ENCODE assay signal across 30 cellular contexts in the genomic region with DNA sequence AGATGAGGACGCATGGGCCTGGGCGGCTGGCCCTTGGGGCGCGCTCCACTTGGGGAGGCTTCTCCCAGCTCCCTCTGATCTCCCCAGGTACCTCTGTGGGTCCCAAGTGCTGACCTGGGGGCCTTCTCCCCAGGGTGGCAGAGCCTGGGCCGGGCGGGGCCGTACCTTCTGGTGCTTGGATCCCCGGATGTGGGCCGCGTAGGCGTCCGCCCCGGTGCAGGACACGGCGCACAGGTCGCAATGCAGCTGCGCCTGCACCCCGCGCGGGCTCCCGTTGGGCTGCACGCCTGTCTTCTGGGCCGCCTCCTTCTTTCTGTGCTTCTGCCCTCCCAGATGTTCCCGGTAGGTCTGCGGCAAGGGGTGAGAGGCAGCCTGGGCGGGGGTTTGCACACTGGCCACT. TPM values are rescaled to one million over a fixed set of nuclear protein-coding genes. Genes with fewer than 3 reads are reported as not detected.
DNase-seq lines count a peak whose midpoint lies in the region; ATAC-seq, FAIRE-seq and TF ChIP-seq lines count a peak whose summit lies in the region.
"Had no signal": no experiment of that assay in that cellular context is flagged by ENCODE, and none has a peak within 500 bp of the region (broad histone marks: within the 10 kb centered on the region; RNA-seq: fewer than 3 reads in every experiment).

No MANE protein-coding gene starts in this region.

- peaks cover 5% of the 10 kb centered on the region for H3K79me1 ChIP-seq in trophoblast cell (ENCODE audit: low read length)

- in situ Hi-C loops in K562 (cut with MboI): no loop called here

- peak overlapping the region; percentile 29 for H2BK120ac ChIP-seq in trophoblast cell (ENCODE audit: insufficient read depth, low read length, poor library complexity)

- H3K4me3 ChIP-seq in H7 (ENCODE audit: insufficient read depth, low read depth, low read length): no peak overlapping the region
- H3K4me3 ChIP-seq in K562: no peak overlapping the region
- H3K4me3 ChIP-seq in trophoblast cell (ENCODE audit: low read depth, low read length): no peak overlapping the region
- no peak overlapping the region for H3K4me3 ChIP-seq in colonic mucosa
- H3K4me3 ChIP-seq: BLaER1, GM12878 had no signal

- no peak overlapping the region for H4K12ac ChIP-seq in trophoblast cell (ENCODE audit: low read depth, low read length)

- POLR2A ChIA-PET in K562 (lab: Yijun Ruan, JAX): interaction anchor here (0.9 kb wide), 1 partner anchor 9 kb away, joined by 3 read pairs; no protein-coding TSS in a partner anchor

- CTCF ChIA-PET in K562 (lab: Yijun Ruan, JAX; ENCODE audit: low intra/inter-chr PET ratio): no interaction called here

- H3K27ac ChIP-seq in K562 (ENCODE audit: extremely low read depth, low read depth, low read length): no peak overlapping the region
- no peak overlapping the region for H3K27ac ChIP-seq in trophoblast cell (ENCODE audit: low read depth, low read length)
- H3K27ac ChIP-seq in colonic mucosa: no peak overlapping the region
- H3K27ac ChIP-seq: BLaER1 had no signal

- no peaks in the 10 kb centered on the region for H3K9me3 ChIP-seq in K562 (replicated peaks; ENCODE audit: control insufficient read depth, insufficient read depth, low read depth, low read length)
- H3K9me3 ChIP-seq in trophoblast cell (ENCODE audit: insufficient read depth, low read depth, low read length): no peaks in the 10 kb centered on the region
- H3K9me3 ChIP-seq in colonic mucosa: no peaks in the 10 kb centered on the region
- H3K9me3 ChIP-seq: BE2C, BLaER1 had no signal

- peak overlapping the region; percentile 19 for H3K14ac ChIP-seq in trophoblast cell (ENCODE audit: low read length)

- no peak overlapping the region for H4K8ac ChIP-seq in trophoblast cell (ENCODE audit: low read depth, low read length)

- intact Hi-C loops in K562 (cut with micrococcal nuclease): no loop called here
- intact Hi-C loops in colonic mucosa (cut with DNase I): no loop called here

- H3K36me3 ChIP-seq in H7 (replicated peaks; ENCODE audit: control insufficient read depth, insufficient read depth, low read length) (no peaks in the 10 kb centered on the region), K562 (ENCODE audit: control insufficient read depth, insufficient read depth, low read length) (no peaks in the 10 kb centered on the region), trophoblast cell (ENCODE audit: control insufficient read depth in 1 of 2, insufficient read depth in 2 of 2, low read length in 2 of 2) (no peaks in the 10 kb centered on the region), colonic mucosa (no peaks in the 10 kb centered on the region)
- H3K36me3 ChIP-seq: BE2C, BLaER1 had no signal

- peak overlapping the region; percentile 35 for H2AK5ac ChIP-seq in trophoblast cell (ENCODE audit: low read length)

- no peak overlapping the region for H2BK5ac ChIP-seq in trophoblast cell (ENCODE audit: low read depth, low read length, poor library complexity)

- TF ChIP-seq EP300 in K562 (IDR thresholded peaks at IDR 0.05; ENCODE audit: low read length): no peak

- H3K18ac ChIP-seq in trophoblast cell (ENCODE audit: low read length): no peak overlapping the region

- H3K4me2 ChIP-seq in K562 (ENCODE audit: insufficient read depth, low read length): no peak overlapping the region
- H3K4me2 ChIP-seq in trophoblast cell (ENCODE audit: low read length): no peak overlapping the region
- H3K4me2 ChIP-seq: BLaER1 had no signal

- H3K9ac ChIP-seq in K562 (ENCODE audit: insufficient read depth in 1 of 2, low read depth in 2 of 2, low read length in 2 of 2) (no peak overlapping the region), trophoblast cell (ENCODE audit: low read length) (no peak overlapping the region), colonic mucosa (ENCODE audit: low read depth in 2 of 2, low read length in 2 of 2) (no peak overlapping the region)
- H3K9ac ChIP-seq: BLaER1 had no signal

- no peaks in the 10 kb centered on the region for H4K20me1 ChIP-seq in K562 (replicated peaks; ENCODE audit: control insufficient read depth, insufficient read depth, low read length)
- H4K20me1 ChIP-seq: BLaER1 had no signal

- DNase-seq in H7 (peak; percentile 51), K562 (ENCODE audit: extremely low read depth in 1 of 4, low spot score in 3 of 4) (no peak), trophoblast cell (no peak), colonic mucosa (no peak)
- DNase-seq: 8988T; ACHN; BE2C; C1 segment of cervical spinal cord; CD4-positive, alpha-beta memory T cell; CD4-positive, CD25-positive, alpha-beta regulatory T cell; CD8-positive, alpha-beta memory T cell; COR-L47; DMS 273 treated with DMSO at 0.1 percent for 48 hours; DMS153; DMS53; DMS79; DND-41; EL; GDM1 had no signal

- ATAC-seq in K562 (no peak), GM21447 (IDR thresholded peaks at IDR 0.05; ENCODE audit: unreplicated experiment) (no peak)
- ATAC-seq: GM12878 had no signal

- BruUV-seq in K562 (replicated peaks; lab: Mats Ljungman, UMichigan): no TSS peak

- no peak overlapping the region for H2AFZ ChIP-seq in K562 (ENCODE audit: low read depth, low read length)
- no peak overlapping the region for H2AFZ ChIP-seq in trophoblast cell (ENCODE audit: insufficient read depth, low read length, poor library complexity)

- no peak for TF ChIP-seq RAD21 in K562 (CRISPR knock-in tag; conservative IDR thresholded peaks at IDR 0.05 in 1 of 2, IDR thresholded peaks at IDR 0.05 in 1 of 2)

- TF ChIP-seq CTCF in K562 (IDR thresholded peaks at IDR 0.05 in 2 of 3, conservative IDR thresholded peaks at IDR 0.05 in 1 of 3; ENCODE audit: insufficient read depth in 2 of 3, low read depth in 1 of 3, low read length in 3 of 3): no peak
- TF ChIP-seq CTCF in colonic mucosa (IDR thresholded peaks at IDR 0.05): no peak

- peak overlapping the region; percentile 77 for H4K91ac ChIP-seq in trophoblast cell (ENCODE audit: low read depth, low read length)

- H3K4me1 ChIP-seq in K562 (replicated peaks in 1 of 2; ENCODE audit: control insufficient read depth in 2 of 2, insufficient read depth in 2 of 2, low read length in 2 of 2) (peaks cover 6 to 45% of the 10 kb centered on the region in 2 experiments; a peak in 4 of 5 replicates), trophoblast cell (ENCODE audit: control insufficient read depth in 1 of 2, insufficient read depth in 2 of 2, low read length in 2 of 2) (peaks cover 3 to 12% of the 10 kb centered on the region in 2 experiments), colonic mucosa (no peaks in the 10 kb centered on the region)

- no peaks in the 10 kb centered on the region for H3K79me2 ChIP-seq in K562 (ENCODE audit: control insufficient read depth, insufficient read depth, low read length)
- H3K79me2 ChIP-seq in trophoblast cell (ENCODE audit: control insufficient read depth, insufficient read depth, low read length, poor library complexity): no peaks in the 10 kb centered on the region

- H2BK12ac ChIP-seq in trophoblast cell (ENCODE audit: low read length): no peak overlapping the region

- no peak overlapping the region for H3K23ac ChIP-seq in trophoblast cell (ENCODE audit: low read length)

- H3K27me3 ChIP-seq in H7 (ENCODE audit: control insufficient read depth, insufficient read depth, low read length) (no peaks in the 10 kb centered on the region), K562 (ENCODE audit: control insufficient read depth in 2 of 2, insufficient read depth in 2 of 2, low read length in 2 of 2) (peaks cover 11 to 15% of the 10 kb centered on the region in 2 experiments; a peak in 3 of 5 replicates), trophoblast cell (ENCODE audit: insufficient read depth, low read length) (no peaks in the 10 kb centered on the region), colonic mucosa (no peaks in the 10 kb centered on the region)
- H3K27me3 ChIP-seq: BE2C, BLaER1 had no signal

- H3K9me1 ChIP-seq in K562 (ENCODE audit: control insufficient read depth, insufficient read depth, low read length): no peaks in the 10 kb centered on the region

- no peak overlapping the region for H3K4ac ChIP-seq in trophoblast cell (ENCODE audit: low read depth, low read length)

- WGBS in K562 (ENCODE audit: insufficient coverage, low coverage, missing lambda C conversion rate): 83% methylated on average over 9 of the region's 26 CpGs
- WGBS in trophoblast cell (ENCODE audit: extremely low coverage, insufficient coverage, insufficient read length): no CpG with 5 or more reads among the region's 26 CpGs

- TF ChIP-seq POLR2A in K562 (conservative IDR thresholded peaks at IDR 0.05): no peak

- FAIRE-seq in K562 (lab: Jason Lieb, UNC): no peak
- FAIRE-seq: A204.1, GM12878, GM12892, GM18507 had no signal

RNA-seq across cellular contexts. Expression of a gene that starts 41.1 kb away (rescaled TPM):
- total RNA-seq in H7 (2014; rRNA removed; shearing (Covaris generic)): 19.1 and 22.8 TPM in 2 replicates
- 11.1 and 55.0 TPM in 2 replicates for total RNA-seq in K562 (2011; cell fraction: chromatin; rRNA removed; ENCODE audit: low replicate concordance)
- 38.4 and 53.0 TPM in 2 replicates for total RNA-seq in K562 (2011; cell fraction: nucleolus; rRNA removed)
- 22.6 and 29.8 TPM in 2 replicates for total RNA-seq in K562 (2011; cell fraction: nucleoplasm; rRNA removed)
- total RNA-seq in K562 (2014; rRNA removed) (41.2 and 57.1 TPM in 2 replicates), K562 (2014; rRNA removed; fragmentation: Illumina TruSeq; extraction: Trizol) (6.1 and 8.4 TPM in 2 replicates), K562 (2015; rRNA removed; fragmentation: Illumina TruSeq; extraction: Trizol) (21.4 and 23.2 TPM in 2 replicates), K562 (2021) (41.5 and 45.3 TPM in 2 replicates), colonic mucosa (1 to 10 TPM in 1 of 2 donors, under 1 TPM in 1; 0.66 to 1.2 TPM)
- polyA plus RNA-seq in K562 (2011; rRNA removed) (31.1 and 32.8 TPM in 2 replicates), K562 (2014; fragmentation: Illumina TruSeq; extraction: Trizol) (10.8 and 15.7 TPM in 2 replicates), K562 (2014; fragmentation: Nextera tagmentation; extraction: Ambion mirVana) (under 1 TPM; 0.08 to 0.71 TPM), K562 (2014; rRNA removed) (37.5 and 37.9 TPM in 2 replicates)
- polyA plus RNA-seq in K562 (2011; cell fraction: cytosol; rRNA removed): 41.1 and 137 TPM in 2 replicates
- 69.7 and 163 TPM in 2 replicates for polyA plus RNA-seq in K562 (2011; cell fraction: nucleus; rRNA removed)
- 26.0 and 36.8 TPM in 2 replicates for polyA plus RNA-seq in K562 (2012)
- 13.5 and 29.7 TPM in 2 replicates for polyA minus RNA-seq in K562 (2011; rRNA and poly(A)+ RNA removed)
- 38.7 and 58.7 TPM in 2 replicates for polyA minus RNA-seq in K562 (2011; cell fraction: cytosol; rRNA and poly(A)+ RNA removed)
- 26.9 and 35.3 TPM in 2 replicates for polyA minus RNA-seq in K562 (2011; cell fraction: nucleus; rRNA and poly(A)+ RNA removed)
- polyA plus RNA-seq in trophoblast cell (2013): 0.40 and 0.56 TPM in 2 replicates
- polyA plus RNA-seq: AG04450 had no signal

RNA-seq across cellular contexts. Expression of a gene that starts 41.5 kb away (rescaled TPM):
- total RNA-seq in H7 (2014; rRNA removed; shearing (Covaris generic)): 21.5 and 36.1 TPM in 2 replicates
- total RNA-seq in K562 (2011; cell fraction: chromatin; rRNA removed; ENCODE audit: low replicate concordance): 0.09 and 0.14 TPM in 2 replicates
- total RNA-seq in K562 (2011; cell fraction: nucleolus; rRNA removed): 0.26 TPM in 1 of 2 replicates, not detected in the other
- 0.38 TPM in 1 of 2 replicates, not detected in the other for total RNA-seq in K562 (2011; cell fraction: nucleoplasm; rRNA removed)
- total RNA-seq in K562 (2014; rRNA removed) (0.33 and 0.59 TPM in 2 replicates), K562 (2014; rRNA removed; fragmentation: Illumina TruSeq; extraction: Trizol) (not detected in 2 replicates), K562 (2015; rRNA removed; fragmentation: Illumina TruSeq; extraction: Trizol) (not detected in 2 replicates), K562 (2021) (not detected in 2 replicates), colonic mucosa (not detected)
- polyA plus RNA-seq in K562 (2011; rRNA removed) (0.03 and 0.04 TPM in 2 replicates), K562 (2014; fragmentation: Illumina TruSeq; extraction: Trizol) (not detected in 2 replicates), K562 (2014; fragmentation: Nextera tagmentation; extraction: Ambion mirVana) (under 1 TPM in 1 of 2 experiments, not detected in 1; 0.07 TPM), K562 (2014; rRNA removed) (not detected in 2 replicates)
- polyA plus RNA-seq in K562 (2011; cell fraction: cytosol; rRNA removed): 0.19 and 0.22 TPM in 2 replicates
- polyA plus RNA-seq in K562 (2011; cell fraction: nucleus; rRNA removed): 0.08 and 0.21 TPM in 2 replicates
- 0.04 and 0.17 TPM in 2 replicates for polyA plus RNA-seq in K562 (2012)
- polyA minus RNA-seq in K562 (2011; rRNA and poly(A)+ RNA removed): not detected in 2 replicates
- not detected in 2 replicates for polyA minus RNA-seq in K562 (2011; cell fraction: cytosol; rRNA and poly(A)+ RNA removed)
- polyA minus RNA-seq in K562 (2011; cell fraction: nucleus; rRNA and poly(A)+ RNA removed): 0.13 TPM in 1 of 2 replicates, not detected in the other
- 0.45 and 0.61 TPM in 2 replicates for polyA plus RNA-seq in trophoblast cell (2013)
- total RNA-seq: CD4-positive, CD25-positive, alpha-beta regulatory T cell had no signal
- polyA plus RNA-seq: AG04450, CD14-positive monocyte, GM12878 had no signal

RNA-seq across cellular contexts. Expression of a gene that starts 53.2 kb away (rescaled TPM):
- total RNA-seq in H7 (2014; rRNA removed; shearing (Covaris generic)): 10.2 and 17.9 TPM in 2 replicates
- not detected in 2 replicates for total RNA-seq in K562 (2011; cell fraction: chromatin; rRNA removed; ENCODE audit: low replicate concordance)
- not detected in 2 replicates for total RNA-seq in K562 (2011; cell fraction: nucleolus; rRNA removed)
- 0.08 TPM in 1 of 2 replicates, not detected in the other for total RNA-seq in K562 (2011; cell fraction: nucleoplasm; rRNA removed)
- not detected in 2 replicates for total RNA-seq in K562 (2014; rRNA removed)
- not detected in 2 replicates for total RNA-seq in K562 (2014; rRNA removed; fragmentation: Illumina TruSeq; extraction: Trizol)
- total RNA-seq in K562 (2015; rRNA removed; fragmentation: Illumina TruSeq; extraction: Trizol): not detected in 2 replicates
- 0.07 TPM in 1 of 2 replicates, not detected in the other for total RNA-seq in K562 (2021)
- polyA plus RNA-seq in K562 (2011; rRNA removed): not detected in 2 replicates
- polyA plus RNA-seq in K562 (2011; cell fraction: cytosol; rRNA removed): 0.04 TPM in 1 of 2 replicates, not detected in the other
- polyA plus RNA-seq in K562 (2011; cell fraction: nucleus; rRNA removed): not detected in 2 replicates
- polyA plus RNA-seq in K562 (2012): not detected in 2 replicates
- not detected in 2 replicates for polyA plus RNA-seq in K562 (2014; fragmentation: Illumina TruSeq; extraction: Trizol)
- polyA plus RNA-seq in K562 (2014; fragmentation: Nextera tagmentation; extraction: Ambion mirVana): not detected
- not detected in 2 replicates for polyA plus RNA-seq in K562 (2014; rRNA removed)
- not detected in 2 replicates for polyA minus RNA-seq in K562 (2011; rRNA and poly(A)+ RNA removed)
- polyA minus RNA-seq in K562 (2011; cell fraction: cytosol; rRNA and poly(A)+ RNA removed): not detected in 2 replicates
- not detected in 2 replicates for polyA minus RNA-seq in K562 (2011; cell fraction: nucleus; rRNA and poly(A)+ RNA removed)
- polyA plus RNA-seq in trophoblast cell (2013): 0.01 TPM in 1 of 2 replicates, not detected in the other
- 1 to 10 TPM in 1 of 2 donors, under 1 TPM in 1; 0.12 to 1.0 TPM for total RNA-seq in colonic mucosa
- total RNA-seq: CD4-positive, alpha-beta memory T cell; CD4-positive, CD25-positive, alpha-beta regulatory T cell; CD8-positive, alpha-beta memory T cell had no signal
- polyA plus RNA-seq: CD14-positive monocyte; CD4-positive, alpha-beta memory T cell; CD4-positive, CD25-positive, alpha-beta regulatory T cell; CD8-positive, alpha-beta memory T cell had no signal

RNA-seq across cellular contexts. Expression of a gene that starts 55.3 kb away (rescaled TPM):
- not detected in 2 replicates for total RNA-seq in H7 (2014; rRNA removed; shearing (Covaris generic))
- total RNA-seq in K562 (2011; cell fraction: chromatin; rRNA removed; ENCODE audit: low replicate concordance): not detected in 2 replicates
- total RNA-seq in K562 (2011; cell fraction: nucleolus; rRNA removed): not detected in 2 replicates
- not detected in 2 replicates for total RNA-seq in K562 (2011; cell fraction: nucleoplasm; rRNA removed)
- total RNA-seq in K562 (2014; rRNA removed) (not detected in 2 replicates), K562 (2014; rRNA removed; fragmentation: Illumina TruSeq; extraction: Trizol) (not detected in 2 replicates), K562 (2015; rRNA removed; fragmentation: Illumina TruSeq; extraction: Trizol) (not detected in 2 replicates), K562 (2021) (not detected in 2 replicates), colonic mucosa (not detected)
- polyA plus RNA-seq in K562 (2011; rRNA removed) (not detected in 2 replicates), K562 (2014; fragmentation: Illumina TruSeq; extraction: Trizol) (not detected in 2 replicates), K562 (2014; fragmentation: Nextera tagmentation; extraction: Ambion mirVana) (not detected), K562 (2014; rRNA removed) (not detected in 2 replicates)
- 0.07 TPM in 1 of 2 replicates, not detected in the other for polyA plus RNA-seq in K562 (2011; cell fraction: cytosol; rRNA removed)
- polyA plus RNA-seq in K562 (2011; cell fraction: nucleus; rRNA removed): not detected in 2 replicates
- not detected in 2 replicates for polyA plus RNA-seq in K562 (2012)
- not detected in 2 replicates for polyA minus RNA-seq in K562 (2011; rRNA and poly(A)+ RNA removed)
- polyA minus RNA-seq in K562 (2011; cell fraction: cytosol; rRNA and poly(A)+ RNA removed): not detected in 2 replicates
- not detected in 2 replicates for polyA minus RNA-seq in K562 (2011; cell fraction: nucleus; rRNA and poly(A)+ RNA removed)
- polyA plus RNA-seq in trophoblast cell (2013): not detected in 2 replicates
- total RNA-seq: A673; CD4-positive, alpha-beta memory T cell; CD4-positive, CD25-positive, alpha-beta regulatory T cell; CD8-positive, alpha-beta memory T cell; Daoy; G401; GM12878 had no signal
- polyA plus RNA-seq: AG04450; CD14-positive monocyte; CD4-positive, alpha-beta memory T cell; CD8-positive, alpha-beta memory T cell; GM12878 had no signal

Comparison
In these comparisons a context has a peak if more than half of its experiments do, and no peak if none do; other contexts are left out.
1. RNA of a gene that starts 41.5 kb away (total RNA-seq): 21.5 to 36.1 TPM in H7; not detected in colonic mucosa and 0.09 to 0.59 TPM in K562; every median in the first group is over 10 times any median in the second.